ENCODE assay signal across 1 cellular context in genomic region chr20:2663887-2664719, GRCh38.
TF ChIP-seq lines count a peak whose summit lies in the region.

Gene IDH3B, minus strand, starts transcription at chr20:2664216. Its CDS starts 28 bp downstream, at chr20:2664188.

TF ChIP-seq in HepG2, 621 proteins besides CTCF, POLR2A, EP300 and RAD21 (continued from another document and continues in another):
- TF ChIP-seq, protein P1, sequence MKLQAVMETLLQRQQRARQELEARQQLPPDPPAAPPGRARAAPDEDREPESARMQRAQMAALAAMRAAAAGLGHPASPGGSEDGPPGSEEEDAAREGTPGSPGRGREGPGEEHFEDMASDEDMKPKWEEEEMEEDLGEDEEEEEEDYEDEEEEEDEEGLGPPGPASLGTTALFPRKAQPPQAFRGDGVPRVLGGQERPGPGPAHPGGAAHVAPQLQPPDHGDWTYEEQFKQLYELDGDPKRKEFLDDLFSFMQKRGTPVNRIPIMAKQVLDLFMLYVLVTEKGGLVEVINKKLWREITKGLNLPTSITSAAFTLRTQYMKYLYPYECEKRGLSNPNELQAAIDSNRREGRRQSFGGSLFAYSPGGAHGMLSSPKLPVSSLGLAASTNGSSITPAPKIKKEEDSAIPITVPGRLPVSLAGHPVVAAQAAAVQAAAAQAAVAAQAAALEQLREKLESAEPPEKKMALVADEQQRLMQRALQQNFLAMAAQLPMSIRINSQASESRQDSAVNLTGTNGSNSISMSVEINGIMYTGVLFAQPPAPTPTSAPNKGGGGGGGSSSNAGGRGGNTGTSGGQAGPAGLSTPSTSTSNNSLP (IDR thresholded peaks at IDR 0.05; ENCODE audit: low read depth, low read length) = peak; percentile 18; the same call in 1 of the 2 replicates
- TF ChIP-seq, protein P2, sequence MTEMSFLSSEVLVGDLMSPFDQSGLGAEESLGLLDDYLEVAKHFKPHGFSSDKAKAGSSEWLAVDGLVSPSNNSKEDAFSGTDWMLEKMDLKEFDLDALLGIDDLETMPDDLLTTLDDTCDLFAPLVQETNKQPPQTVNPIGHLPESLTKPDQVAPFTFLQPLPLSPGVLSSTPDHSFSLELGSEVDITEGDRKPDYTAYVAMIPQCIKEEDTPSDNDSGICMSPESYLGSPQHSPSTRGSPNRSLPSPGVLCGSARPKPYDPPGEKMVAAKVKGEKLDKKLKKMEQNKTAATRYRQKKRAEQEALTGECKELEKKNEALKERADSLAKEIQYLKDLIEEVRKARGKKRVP (CRISPR knock-in tag; IDR thresholded peaks at IDR 0.05) = peak in 1 of 2 experiments; percentile 83; a peak in 2 of 4 replicates
- TF ChIP-seq ZSCAN31 (CRISPR knock-in tag; IDR thresholded peaks at IDR 0.05; ENCODE audit: low read depth) = peak; percentile 87; the same call in 1 of the 2 replicates
- TF ChIP-seq ZNF263 (CRISPR knock-in tag; IDR thresholded peaks at IDR 0.05) = no peak
- TF ChIP-seq, protein P3, sequence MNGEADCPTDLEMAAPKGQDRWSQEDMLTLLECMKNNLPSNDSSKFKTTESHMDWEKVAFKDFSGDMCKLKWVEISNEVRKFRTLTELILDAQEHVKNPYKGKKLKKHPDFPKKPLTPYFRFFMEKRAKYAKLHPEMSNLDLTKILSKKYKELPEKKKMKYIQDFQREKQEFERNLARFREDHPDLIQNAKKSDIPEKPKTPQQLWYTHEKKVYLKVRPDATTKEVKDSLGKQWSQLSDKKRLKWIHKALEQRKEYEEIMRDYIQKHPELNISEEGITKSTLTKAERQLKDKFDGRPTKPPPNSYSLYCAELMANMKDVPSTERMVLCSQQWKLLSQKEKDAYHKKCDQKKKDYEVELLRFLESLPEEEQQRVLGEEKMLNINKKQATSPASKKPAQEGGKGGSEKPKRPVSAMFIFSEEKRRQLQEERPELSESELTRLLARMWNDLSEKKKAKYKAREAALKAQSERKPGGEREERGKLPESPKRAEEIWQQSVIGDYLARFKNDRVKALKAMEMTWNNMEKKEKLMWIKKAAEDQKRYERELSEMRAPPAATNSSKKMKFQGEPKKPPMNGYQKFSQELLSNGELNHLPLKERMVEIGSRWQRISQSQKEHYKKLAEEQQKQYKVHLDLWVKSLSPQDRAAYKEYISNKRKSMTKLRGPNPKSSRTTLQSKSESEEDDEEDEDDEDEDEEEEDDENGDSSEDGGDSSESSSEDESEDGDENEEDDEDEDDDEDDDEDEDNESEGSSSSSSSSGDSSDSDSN (CRISPR knock-in tag; IDR thresholded peaks at IDR 0.05) = peak; percentile 81; the same call in 1 of the 2 replicates
- no peak for TF ChIP-seq MLLT10 (CRISPR knock-in tag; IDR thresholded peaks at IDR 0.05)
- no peak for TF ChIP-seq FOXP1 (IDR thresholded peaks at IDR 0.05)
- no peak for TF ChIP-seq FOXP1 (CRISPR knock-in tag; IDR thresholded peaks at IDR 0.05)
- no peak for TF ChIP-seq ZNF326 (CRISPR knock-in tag; IDR thresholded peaks at IDR 0.05; ENCODE audit: borderline replicate concordance)
- peak; percentile 95 for TF ChIP-seq ZMAT3 (CRISPR knock-in tag; conservative IDR thresholded peaks at IDR 0.05)
- peak; percentile 66; the same call in 1 of the 2 replicates for TF ChIP-seq CHD2 (IDR thresholded peaks at IDR 0.05; ENCODE audit: low read depth, low read length)
- TF ChIP-seq PREB (CRISPR knock-in tag; IDR thresholded peaks at IDR 0.05) = peak; percentile 27; the same call in 1 of the 2 replicates
- TF ChIP-seq SIX1 (CRISPR knock-in tag; IDR thresholded peaks at IDR 0.05; ENCODE audit: borderline replicate concordance) = peak; percentile 28; the same call in 1 of the 2 replicates
- no peak for TF ChIP-seq HNRNPK (IDR thresholded peaks at IDR 0.05; ENCODE audit: low read depth, low read length, poor library complexity, severe bottlenecking)
- TF ChIP-seq STAT5B (CRISPR knock-in tag; IDR thresholded peaks at IDR 0.05) = peak; percentile 71
- no peak for TF ChIP-seq PHB2 (IDR thresholded peaks at IDR 0.05; ENCODE audit: partially characterized antibody)
- TF ChIP-seq TCF7L2 (IDR thresholded peaks at IDR 0.05; ENCODE audit: low read depth, low read length) = no peak
- TF ChIP-seq THAP9 (CRISPR knock-in tag; IDR thresholded peaks at IDR 0.05; ENCODE audit: borderline replicate concordance) = peak; percentile 95
- TF ChIP-seq, protein P4, sequence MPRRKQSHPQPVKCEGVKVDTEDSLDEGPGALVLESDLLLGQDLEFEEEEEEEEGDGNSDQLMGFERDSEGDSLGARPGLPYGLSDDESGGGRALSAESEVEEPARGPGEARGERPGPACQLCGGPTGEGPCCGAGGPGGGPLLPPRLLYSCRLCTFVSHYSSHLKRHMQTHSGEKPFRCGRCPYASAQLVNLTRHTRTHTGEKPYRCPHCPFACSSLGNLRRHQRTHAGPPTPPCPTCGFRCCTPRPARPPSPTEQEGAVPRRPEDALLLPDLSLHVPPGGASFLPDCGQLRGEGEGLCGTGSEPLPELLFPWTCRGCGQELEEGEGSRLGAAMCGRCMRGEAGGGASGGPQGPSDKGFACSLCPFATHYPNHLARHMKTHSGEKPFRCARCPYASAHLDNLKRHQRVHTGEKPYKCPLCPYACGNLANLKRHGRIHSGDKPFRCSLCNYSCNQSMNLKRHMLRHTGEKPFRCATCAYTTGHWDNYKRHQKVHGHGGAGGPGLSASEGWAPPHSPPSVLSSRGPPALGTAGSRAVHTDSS (CRISPR knock-in tag; conservative IDR thresholded peaks at IDR 0.05) = 0 out of 2 replicates have a peak, but pooled peaks have one; percentile 35
- TF ChIP-seq ZBTB4 (CRISPR knock-in tag; IDR thresholded peaks at IDR 0.05; ENCODE audit: borderline replicate concordance) = peak; percentile 58; the same call in 1 of the 2 replicates
- peak; percentile 33; the same call in 1 of the 2 replicates for TF ChIP-seq NCOR1 (IDR thresholded peaks at IDR 0.05; ENCODE audit: borderline replicate concordance, low read length)
- TF ChIP-seq ZBTB21 (CRISPR knock-in tag; IDR thresholded peaks at IDR 0.05) = peak; percentile 76
- TF ChIP-seq ZBTB7A (CRISPR knock-in tag; IDR thresholded peaks at IDR 0.05) = peak; percentile 42; the same call in 1 of the 2 replicates
- TF ChIP-seq ZNF124 (CRISPR knock-in tag; IDR thresholded peaks at IDR 0.05) = peak; percentile 86
- TF ChIP-seq IKZF4 (CRISPR knock-in tag; IDR thresholded peaks at IDR 0.05; ENCODE audit: borderline replicate concordance, low read depth, not compliant biosample characterization) = peak; percentile 97
- TF ChIP-seq MIXL1 (CRISPR knock-in tag; IDR thresholded peaks at IDR 0.05) = peak; percentile 88
- TF ChIP-seq BRCA1 (CRISPR knock-in tag; IDR thresholded peaks at IDR 0.05) = peak; percentile 31; the same call in 1 of the 2 replicates
- peak; percentile 96 for TF ChIP-seq MXI1 (IDR thresholded peaks at IDR 0.05; ENCODE audit: borderline replicate concordance, low read depth, low read length)
- TF ChIP-seq ARNT2 (CRISPR knock-in tag; IDR thresholded peaks at IDR 0.05; ENCODE audit: low read depth) = peak; percentile 96
- no peak for TF ChIP-seq MBNL3 (CRISPR knock-in tag; conservative IDR thresholded peaks at IDR 0.05)
- TF ChIP-seq HOXA7 (CRISPR knock-in tag; IDR thresholded peaks at IDR 0.05) = no peak
- TF ChIP-seq, protein P5, sequence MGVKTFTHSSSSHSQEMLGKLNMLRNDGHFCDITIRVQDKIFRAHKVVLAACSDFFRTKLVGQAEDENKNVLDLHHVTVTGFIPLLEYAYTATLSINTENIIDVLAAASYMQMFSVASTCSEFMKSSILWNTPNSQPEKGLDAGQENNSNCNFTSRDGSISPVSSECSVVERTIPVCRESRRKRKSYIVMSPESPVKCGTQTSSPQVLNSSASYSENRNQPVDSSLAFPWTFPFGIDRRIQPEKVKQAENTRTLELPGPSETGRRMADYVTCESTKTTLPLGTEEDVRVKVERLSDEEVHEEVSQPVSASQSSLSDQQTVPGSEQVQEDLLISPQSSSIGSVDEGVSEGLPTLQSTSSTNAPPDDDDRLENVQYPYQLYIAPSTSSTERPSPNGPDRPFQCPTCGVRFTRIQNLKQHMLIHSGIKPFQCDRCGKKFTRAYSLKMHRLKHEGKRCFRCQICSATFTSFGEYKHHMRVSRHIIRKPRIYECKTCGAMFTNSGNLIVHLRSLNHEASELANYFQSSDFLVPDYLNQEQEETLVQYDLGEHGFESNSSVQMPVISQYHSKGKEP (CRISPR knock-in tag; IDR thresholded peaks at IDR 0.05) = peak; percentile 82
- TF ChIP-seq ZNF768 (CRISPR knock-in tag; IDR thresholded peaks at IDR 0.05) = peak; percentile 83
- no peak for TF ChIP-seq MTF2 (CRISPR knock-in tag; IDR thresholded peaks at IDR 0.05; ENCODE audit: borderline replicate concordance)
- no peak; the same call in 1 of the 2 replicates for TF ChIP-seq ZNF343 (CRISPR knock-in tag; IDR thresholded peaks at IDR 0.05)
- 0 out of 2 replicates have a peak, but pooled peaks have one; percentile 49 for TF ChIP-seq ZBTB33 (CRISPR knock-in tag; IDR thresholded peaks at IDR 0.05)
- peak; percentile 78 for TF ChIP-seq ZNF143 (CRISPR knock-in tag; IDR thresholded peaks at IDR 0.05)
- TF ChIP-seq CENPT (CRISPR knock-in tag; IDR thresholded peaks at IDR 0.05; ENCODE audit: low read depth) = 0 out of 2 replicates have a peak, but pooled peaks have one; percentile 60
- 0 out of 2 replicates have a peak, but pooled peaks have one; percentile 5 for TF ChIP-seq NFE2L2 (IDR thresholded peaks at IDR 0.05; ENCODE audit: low read length)
- no peak for TF ChIP-seq ZNF674 (CRISPR knock-in tag; IDR thresholded peaks at IDR 0.05; ENCODE audit: low read depth)
- TF ChIP-seq, protein P6, sequence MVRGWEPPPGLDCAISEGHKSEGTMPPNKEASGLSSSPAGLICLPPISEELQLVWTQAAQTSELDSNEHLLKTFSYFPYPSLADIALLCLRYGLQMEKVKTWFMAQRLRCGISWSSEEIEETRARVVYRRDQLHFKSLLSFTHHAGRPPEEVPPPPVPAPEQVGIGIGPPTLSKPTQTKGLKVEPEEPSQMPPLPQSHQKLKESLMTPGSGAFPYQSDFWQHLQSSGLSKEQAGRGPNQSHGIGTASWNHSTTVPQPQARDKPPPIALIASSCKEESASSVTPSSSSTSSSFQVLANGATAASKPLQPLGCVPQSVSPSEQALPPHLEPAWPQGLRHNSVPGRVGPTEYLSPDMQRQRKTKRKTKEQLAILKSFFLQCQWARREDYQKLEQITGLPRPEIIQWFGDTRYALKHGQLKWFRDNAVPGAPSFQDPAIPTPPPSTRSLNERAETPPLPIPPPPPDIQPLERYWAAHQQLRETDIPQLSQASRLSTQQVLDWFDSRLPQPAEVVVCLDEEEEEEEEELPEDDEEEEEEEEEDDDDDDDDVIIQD (CRISPR knock-in tag; IDR thresholded peaks at IDR 0.05; ENCODE audit: low read depth) = no peak
- TF ChIP-seq RNF2 (conservative IDR thresholded peaks at IDR 0.05; ENCODE audit: low read depth) = peak; percentile 84
- TF ChIP-seq PCBP2 (optimal IDR thresholded peaks at IDR 0.05; ENCODE audit: low read depth, low read length, poor library complexity, severe bottlenecking) = no peak
